30 cellular contexts compared by ENCODE assay signal in genomic region chr14:87097021-87097420, GRCh38.
DNase-seq lines count a peak whose midpoint lies in the region; ATAC-seq and TF ChIP-seq lines count a peak whose summit lies in the region.
"Had no signal": no experiment of that assay in that cellular context is flagged by ENCODE, and none has a peak within 500 bp of the region (broad histone marks: within the 10 kb centered on the region; RNA-seq: fewer than 3 reads in every experiment).

No MANE protein-coding gene starts in this region.

- no peak for TF ChIP-seq POLR2A in IMR-90 (IDR thresholded peaks at IDR 0.05; ENCODE audit: low read depth, low read length)

- H3K27me3 ChIP-seq in IMR-90 (ENCODE audit: control insufficient read depth, insufficient read depth, low read length): no peaks in the 10 kb centered on the region
- no peaks in the 10 kb centered on the region for H3K27me3 ChIP-seq in fibroblast of lung (ENCODE audit: control insufficient read depth, insufficient read depth, low read length)
- no peaks in the 10 kb centered on the region for H3K27me3 ChIP-seq in hepatocyte
- H3K27me3 ChIP-seq: ascending aorta, heart right ventricle, neutrophil, upper lobe of right lung had no signal

- H3K79me1 ChIP-seq in IMR-90 (ENCODE audit: low read depth in 1 of 2, low read length in 2 of 2): no peaks in the 10 kb centered on the region

- H3K27ac ChIP-seq in IMR-90 (ENCODE audit: insufficient read depth, low read length) (no peak overlapping the region), fibroblast of lung (ENCODE audit: insufficient read depth, low read length) (no peak overlapping the region), hepatocyte (no peak overlapping the region)
- H3K27ac ChIP-seq: ascending aorta, heart right ventricle, neutrophil, PC-9, psoas muscle, upper lobe of right lung, VCaP had no signal

- no peak overlapping the region for H2BK5ac ChIP-seq in IMR-90 (ENCODE audit: low read depth, low read length, poor library complexity, severe bottlenecking)

- H2BK120ac ChIP-seq in IMR-90 (ENCODE audit: low read depth, low read length): no peak overlapping the region

- BruUV-seq in IMR-90 (replicated peaks; lab: Mats Ljungman, UMichigan): no TSS peak

- dilution Hi-C loops in IMR-90 (cut with HindIII; ENCODE audit: low sequenced_read_pairs, unreplicated experiment): no loop called here

- H2AK9ac ChIP-seq in IMR-90 (replicated peaks; ENCODE audit: low read depth, low read length, poor library complexity): no peak overlapping the region

- H3K79me2 ChIP-seq in fibroblast of lung (ENCODE audit: control insufficient read depth, insufficient read depth, low read length) (no peaks in the 10 kb centered on the region), hepatocyte (no peaks in the 10 kb centered on the region)

- DNase-seq in DMS53 treated with DMSO at 0.1 percent for 48 hours (lab: John Stamatoyannopoulos, UW; ENCODE audit: unreplicated experiment) (peak; percentile 21), IMR-90 (peak; percentile 80), fibroblast of lung (ENCODE audit: low read depth in 2 of 2) (peak; percentile 58 to 67), myocyte (ENCODE audit: low read depth) (peak; percentile 1), hepatocyte (ENCODE audit: low spot score) (no peak), NAMALWA (ENCODE audit: low spot score) (no peak), NCI-H1048 (lab: John Stamatoyannopoulos, UW) (no peak)
- DNase-seq: activated CD4-positive, alpha-beta T cell treated with anti-CD3 and anti-CD28 coated beads for 4 hours; activated CD8-positive, alpha-beta memory T cell treated with anti-CD3 and anti-CD28 coated beads for 24 hours; activated gamma-delta T cell; activated naive CD8-positive, alpha-beta T cell treated with anti-CD3 and anti-CD28 coated beads, Interleukin-2, amount 10 ng/mL, durations not matched to agents 7 days and 5 days; Calu3; dermis blood vessel endothelial cell; EL; heart right ventricle; left colon; mesendoderm; NCI-H2081 treated with DMSO at 0.1 percent for 48 hours; NCI-H510A; PC-9; psoas muscle; stimulated activated CD4-positive, alpha-beta T cell treated with anti-CD3 and anti-CD28 coated beads, Interleukin-4, amount 100 ng/mL, for 4 hours; T-helper 9 cell; upper lobe of right lung had no signal

- H4K8ac ChIP-seq in IMR-90 (ENCODE audit: low read depth in 2 of 2, low read length in 2 of 2): no peak overlapping the region

- H3K14ac ChIP-seq in IMR-90 (replicated peaks; ENCODE audit: low read depth, low read length): 0 out of 2 replicates have a peak overlapping the region, but pooled peaks have one; percentile 44

- no peak overlapping the region for H3K18ac ChIP-seq in IMR-90 (ENCODE audit: low read depth, low read length)

- H3K23ac ChIP-seq in IMR-90 (ENCODE audit: low read depth, low read length): no peak overlapping the region

- H3K4ac ChIP-seq in IMR-90 (ENCODE audit: low read depth, low read length): no peak overlapping the region

- H4K20me1 ChIP-seq in IMR-90 (ENCODE audit: insufficient read depth, low read length) (no peaks in the 10 kb centered on the region), fibroblast of lung (ENCODE audit: control insufficient read depth, extremely low read depth, insufficient read depth, low read length) (no peaks in the 10 kb centered on the region), hepatocyte (ENCODE audit: insufficient read depth, poor library complexity, severe bottlenecking) (no peaks in the 10 kb centered on the region)

- POLR2A ChIA-PET in IMR-90 (lab: Charles Lee; ENCODE audit: unreplicated experiment): no interaction called here

- in situ Hi-C loops in IMR-90 (cut with MboI; ENCODE audit: low sequenced_read_pairs): no loop called here

- CTCF ChIA-PET in IMR-90 (lab: Yijun Ruan, JAX): no interaction called here

- WGBS in IMR-90 (ENCODE audit: extremely low coverage in 2 of 2, insufficient read length in 1 of 2), 2 experiments: no CpG with 5 or more reads among the region's 2 CpGs
- WGBS in hepatocyte (ENCODE audit: low lambda C conversion rate, missing lambda C conversion rate): 67% methylated on average over 2 of the region's 2 CpGs

- H3K9ac ChIP-seq in IMR-90 (ENCODE audit: low read depth, low read length): no peak overlapping the region
- no peak overlapping the region for H3K9ac ChIP-seq in fibroblast of lung (ENCODE audit: insufficient read depth, low read length)

- intact Hi-C loops in IMR-90 (cut with micrococcal nuclease): no loop called here

- H3K9me3 ChIP-seq in IMR-90 (ENCODE audit: control insufficient read depth, insufficient read depth, low read length): no peaks in the 10 kb centered on the region
- no peaks in the 10 kb centered on the region for H3K9me3 ChIP-seq in fibroblast of lung (ENCODE audit: control insufficient read depth, insufficient read depth, low read depth, low read length)
- H3K9me3 ChIP-seq in hepatocyte (ENCODE audit: low read depth): no peaks in the 10 kb centered on the region
- H3K9me3 ChIP-seq: ascending aorta, heart right ventricle, neutrophil, psoas muscle, upper lobe of right lung had no signal

- H2AFZ ChIP-seq in IMR-90 (replicated peaks; ENCODE audit: low read length, poor library complexity) (no peak overlapping the region), fibroblast of lung (ENCODE audit: low read length) (no peak overlapping the region), hepatocyte (no peak overlapping the region)
- H2AFZ ChIP-seq: PC-9 had no signal

- no peak overlapping the region for H2AK5ac ChIP-seq in IMR-90 (ENCODE audit: low read depth, low read length)

- H2BK20ac ChIP-seq in IMR-90 (ENCODE audit: low read depth, low read length): no peak overlapping the region

- TF ChIP-seq CTCF in IMR-90 (conservative IDR thresholded peaks at IDR 0.05; ENCODE audit: low read depth, low read length) (no peak), fibroblast of lung (conservative IDR thresholded peaks at IDR 0.05 in 1 of 2, IDR thresholded peaks at IDR 0.05 in 1 of 2; ENCODE audit: low read depth in 1 of 2, low read length in 2 of 2) (no peak), hepatocyte (IDR thresholded peaks at IDR 0.05; ENCODE audit: poor library complexity) (no peak)

- H3K9me1 ChIP-seq in IMR-90 (ENCODE audit: insufficient read depth, low read length): peaks cover 3% of the 10 kb centered on the region; the same call in 1 of the 2 replicates

- H3K4me3 ChIP-seq in IMR-90 (ENCODE audit: insufficient read depth, low read depth, low read length) (no peak overlapping the region), fibroblast of lung (replicated peaks in 1 of 4; ENCODE audit: control extremely low read depth in 1 of 4, insufficient read depth in 1 of 4, low read depth in 3 of 4, low read length in 4 of 4) (no peak overlapping the region), hepatocyte (no peak overlapping the region)
- H3K4me3 ChIP-seq: ascending aorta, GM12878, heart right ventricle, PC-9, psoas muscle, upper lobe of right lung had no signal

- H3K4me1 ChIP-seq in IMR-90 (ENCODE audit: control insufficient read depth, insufficient read depth, low read length) (peaks cover 2% of the 10 kb centered on the region; the same call in 1 of the 2 replicates), fibroblast of lung (ENCODE audit: control insufficient read depth, extremely low read depth, insufficient read depth, low read length) (no peaks in the 10 kb centered on the region), hepatocyte (ENCODE audit: insufficient read depth) (no peaks in the 10 kb centered on the region)
- H3K4me1 ChIP-seq: ascending aorta, heart right ventricle, psoas muscle, upper lobe of right lung had no signal

- H3K56ac ChIP-seq in IMR-90 (ENCODE audit: extremely low read depth, insufficient read depth, low read length): no peak overlapping the region

- peak; percentile 76 for ATAC-seq in IMR-90 (ENCODE audit: low read depth)
- ATAC-seq: GM12878; heart right ventricle; left colon; psoas muscle; Right ventricle myocardium inferior; stimulated activated memory B cell treated with anti-CD40 and anti-IgM and Interleukin-4, amounts not matched to agents 10 μg/mL and 1 μg/mL and 100 μg/mL, for 72 hours; upper lobe of right lung had no signal

- H2BK15ac ChIP-seq in IMR-90 (ENCODE audit: low read depth, low read length): no peak overlapping the region

- H4K5ac ChIP-seq in IMR-90 (ENCODE audit: low read depth, low read length): no peak overlapping the region

- H3K36me3 ChIP-seq in IMR-90 (ENCODE audit: control insufficient read depth, insufficient read depth, low read length): no peaks in the 10 kb centered on the region
- no peaks in the 10 kb centered on the region for H3K36me3 ChIP-seq in fibroblast of lung (ENCODE audit: control insufficient read depth, insufficient read depth, low read length)
- H3K36me3 ChIP-seq in hepatocyte (replicated peaks; ENCODE audit: insufficient read depth, low read depth): no peaks in the 10 kb centered on the region
- H3K36me3 ChIP-seq: ascending aorta, heart right ventricle, neutrophil, upper lobe of right lung had no signal

- H4K91ac ChIP-seq in IMR-90 (ENCODE audit: insufficient read depth, low read depth, low read length): no peak overlapping the region

- no peak for TF ChIP-seq RAD21 in IMR-90 (IDR thresholded peaks at IDR 0.05; ENCODE audit: low read length)

- no peak overlapping the region for H3K4me2 ChIP-seq in IMR-90 (ENCODE audit: low read depth, low read length)
- H3K4me2 ChIP-seq in fibroblast of lung (ENCODE audit: extremely low read depth, insufficient read depth, low read length): no peak overlapping the region
- no peak overlapping the region for H3K4me2 ChIP-seq in hepatocyte
- H3K4me2 ChIP-seq: PC-9 had no signal

- no peaks in the 10 kb centered on the region for H3K9me2 ChIP-seq in hepatocyte (replicated peaks; ENCODE audit: insufficient read depth)

TF ChIP-seq in IMR-90, 13 proteins besides CTCF, POLR2A, EP300 and RAD21:
- TF ChIP-seq USF2 (IDR thresholded peaks at IDR 0.05; ENCODE audit: low read depth, low read length) (no peak), CEBPB (IDR thresholded peaks at IDR 0.05; ENCODE audit: low read depth, low read length) (peak; percentile 10; the same call in 1 of the 2 replicates)

Comparison
In these comparisons a context has a peak if more than half of its experiments do, and no peak if none do; other contexts are left out.
1. DNase-seq: peak in DMS53 treated with DMSO at 0.1 percent for 48 hours (single experiment), IMR-90 (single experiment), fibroblast of lung (2 of 2) and myocyte (single experiment); none in hepatocyte (single experiment), NAMALWA (single experiment) and NCI-H1048 (single experiment).